Comparison of ENCODE assay signal across 8 cellular contexts in genomic region chr19:58278156-58279041, GRCh38. TPM values are rescaled to one million over a fixed set of nuclear protein-coding genes. Genes with fewer than 3 reads are reported as not detected.
DNase-seq lines count a peak whose midpoint lies in the region; ATAC-seq and TF ChIP-seq lines count a peak whose summit lies in the region.

Gene ZNF8, plus strand, starts transcription at chr19:58278955. Its CDS starts 127 bp downstream, at chr19:58279082.

- peaks cover 44% of the 10 kb centered on the region for H3K4me1 Mint-ChIP-seq in activated T-cell treated with anti-CD3 and anti-CD28 coated beads, Interleukin-2, amount 50 U/mL, for 4 hours (ENCODE audit: low read depth)

- ATAC-seq in GM21723 (IDR thresholded peaks at IDR 0.05; ENCODE audit: unreplicated experiment), result peak; percentile 91
- ATAC-seq in activated T-cell treated with anti-CD3 and anti-CD28 coated beads, Interleukin-2, amount 50 U/mL, for 4 hours, result peak; percentile 98

- H3K36me3 Mint-ChIP-seq in activated T-cell treated with anti-CD3 and anti-CD28 coated beads, Interleukin-2, amount 50 U/mL, for 4 hours (ENCODE audit: insufficient read depth), result peaks cover 25% of the 10 kb centered on the region

- H3K9me3 Mint-ChIP-seq in activated T-cell treated with anti-CD3 and anti-CD28 coated beads, Interleukin-2, amount 50 U/mL, for 4 hours, result peaks cover 11% of the 10 kb centered on the region

- H3K9ac ChIP-seq in mucosa of rectum (ENCODE audit: low read depth in 1 of 2, low read length in 2 of 2), result peak within 1 kb of the TSS; percentile 68 to 81

- H3K4me2 ChIP-seq in PC-9, result peak within 1 kb of the TSS; percentile 76

- H2AFZ ChIP-seq in PC-9, result peak within 1 kb of the TSS; percentile 95

- H3K4me3 ChIP-seq in PC-9, result peak within 1 kb of the TSS; percentile 79
- peak within 1 kb of the TSS; percentile 84 to 88 for H3K4me3 ChIP-seq in mucosa of rectum (ENCODE audit: low read length in 2 of 2)

- TF ChIP-seq POLR2A in erythroblast (IDR thresholded peaks at IDR 0.05; ENCODE audit: low read length), result peak; percentile 87

- no peaks in the 10 kb centered on the region for H3K9me2 ChIP-seq in PC-9 (ENCODE audit: insufficient read depth)

- intact Hi-C loops in PC-9 (cut with micrococcal nuclease; ENCODE audit: unreplicated experiment), result loop anchor here (1.0 to 2.0 kb wide), 3 partner anchors 27 to 96 kb away; partner anchors contain the start of genes ERVK3-1, ZNF274 and ZSCAN22

- in situ Hi-C loops in KBM-7 (cut with MboI; ENCODE audit: low pct_unique_long_range_greater_than_20kb, low sequenced_read_pairs), result no loop called here

- CTCF ChIA-PET in PC-9 (lab: Charles Lee), result no interaction called here

- peak; percentile 96 for DNase-seq in DMS53 treated with DMSO at 0.1 percent for 48 hours (lab: John Stamatoyannopoulos, UW; ENCODE audit: unreplicated experiment)
- peak; percentile 98 for DNase-seq in KBM-7
- DNase-seq in PC-9, result peak; percentile 92 to 97
- peak; percentile 98 for DNase-seq in activated T-cell treated with anti-CD3 and anti-CD28 coated beads, Interleukin-2, amount 50 U/mL, for 4 hours
- DNase-seq in erythroblast (lab: John Stamatoyannopoulos, UW), result peak; percentile 98 to 99
- DNase-seq in stimulated activated CD8-positive, alpha-beta memory T cell treated with anti-CD3 and anti-CD28 coated beads, Interleukin-4, amount 100 ng/mL, for 4 hours (ENCODE audit: low read depth in 2 of 2, low spot score in 1 of 2), result peak; percentile 90 to 99

- H3K4me1 ChIP-seq in PC-9 (replicated peaks; ENCODE audit: insufficient read depth), result peaks cover 6% of the 10 kb centered on the region; the same call in 1 of the 2 replicates
- peaks cover 3 to 4% of the 10 kb centered on the region in 2 donors for H3K4me1 ChIP-seq in mucosa of rectum (ENCODE audit: control insufficient read depth in 2 of 2, insufficient read depth in 2 of 2, low read length in 2 of 2)

- POLR2A ChIA-PET in PC-9 (lab: Charles Lee; ENCODE audit: unreplicated experiment), result interaction anchor here (0.6 kb wide), 2 partner anchors 49 to 532 kb away, joined by 4 to 5 read pairs; partner anchors contain the start of genes ZNF776 and ZSCAN22

- peak within 1 kb of the TSS; percentile 94 for H3K4me3 Mint-ChIP-seq in activated T-cell treated with anti-CD3 and anti-CD28 coated beads, Interleukin-2, amount 50 U/mL, for 4 hours

- no peaks in the 10 kb centered on the region for H3K9me3 ChIP-seq in PC-9 (ENCODE audit: insufficient read depth, low read depth)
- peaks cover 8 to 10% of the 10 kb centered on the region in 2 donors for H3K9me3 ChIP-seq in mucosa of rectum (ENCODE audit: control insufficient read depth in 2 of 2, low read length in 2 of 2)

- H3F3A ChIP-seq in PC-9 (ENCODE audit: insufficient read depth, low read depth), result peaks cover 6% of the 10 kb centered on the region; the same call in 1 of the 2 replicates

- H3K27me3 ChIP-seq in PC-9 (ENCODE audit: insufficient read depth, low read depth) (no peaks in the 10 kb centered on the region), mucosa of rectum (ENCODE audit: control insufficient read depth in 2 of 2, insufficient read depth in 2 of 2, low read length in 2 of 2) (no peaks in the 10 kb centered on the region)

- H3K79me2 ChIP-seq in PC-9 (ENCODE audit: low read depth), result peaks cover 26% of the 10 kb centered on the region

- TSS peak; percentile 54 for BruUV-seq in PC-9 (replicated peaks; lab: Mats Ljungman, UMichigan)

- H3K27ac ChIP-seq in PC-9 (0 out of 2 replicates have a peak within 1 kb of the TSS, but pooled peaks have one; percentile 17), mucosa of rectum (ENCODE audit: low read depth in 2 of 2, low read length in 2 of 2) (peak within 1 kb of the TSS; percentile 74 to 84)

- no peak for TF ChIP-seq CTCF in PC-9 (conservative IDR thresholded peaks at IDR 0.05)

- H4K20me1 ChIP-seq in PC-9 (ENCODE audit: insufficient read depth), result no peaks in the 10 kb centered on the region

- H3K27me3 Mint-ChIP-seq in activated T-cell treated with anti-CD3 and anti-CD28 coated beads, Interleukin-2, amount 50 U/mL, for 4 hours (ENCODE audit: low read depth), result no peaks in the 10 kb centered on the region

- no peaks in the 10 kb centered on the region for H3K36me3 ChIP-seq in PC-9 (ENCODE audit: low read depth)
- no peaks in the 10 kb centered on the region for H3K36me3 ChIP-seq in mucosa of rectum (ENCODE audit: control insufficient read depth in 2 of 2, insufficient read depth in 2 of 2, low read length in 2 of 2)

RNA-seq across cellular contexts. Expression of gene ZNF8, which starts in this region (rescaled TPM):
- total RNA-seq in PC-9 (2021), result 6.2 and 6.4 TPM in 2 replicates
- total RNA-seq in activated T-cell treated with anti-CD3 and anti-CD28 coated beads, Interleukin-2, amount 50 U/mL, for 4 hours, result 1 to 10 TPM; 3.3 to 3.5 (median 3.4) TPM

Comparison
In these comparisons a context has a peak if more than half of its experiments do, and no peak if none do; other contexts are left out.
1. Peak in every context shown above with its lines: DNase-seq, ATAC-seq, H3K4me3 ChIP-seq and H3K27ac ChIP-seq.